In genomic region chr15:40873625-40874561, GRCh38 we compare ENCODE assay signal across 8 cellular contexts. TPM values are rescaled to one million over a fixed set of nuclear protein-coding genes. Genes with fewer than 3 reads are reported as not detected.
DNase-seq lines count a peak whose midpoint lies in the region; ATAC-seq and TF ChIP-seq lines count a peak whose summit lies in the region.

TSS of gene RHOV (minus strand) at chr15:40874234. CDS start at chr15:40874139, 95 bp downstream.

- no peaks in the 10 kb centered on the region for H3K9me3 Mint-ChIP-seq in activated naive CD8-positive, alpha-beta T cell (ENCODE audit: low read depth)

- peaks cover 2% of the 10 kb centered on the region for H3K27me3 Mint-ChIP-seq in activated naive CD8-positive, alpha-beta T cell

- H3K4me1 ChIP-seq in KMS-11 (ENCODE audit: low read depth, poor library complexity, severe bottlenecking) (peaks cover 30% of the 10 kb centered on the region), RWPE2 (ENCODE audit: insufficient read depth, poor library complexity, severe bottlenecking) (peaks cover 39% of the 10 kb centered on the region), right atrium auricular region (peaks cover 0 to 9% of the 10 kb centered on the region in 2 donors), sigmoid colon (peaks cover 0 to 15% (median 12%) of the 10 kb centered on the region in 4 donors)

- H3K4me1 Mint-ChIP-seq in activated naive CD8-positive, alpha-beta T cell (ENCODE audit: low read depth) = peaks cover 14% of the 10 kb centered on the region

- no peak within 1 kb of the TSS for H3K27ac Mint-ChIP-seq in activated naive CD8-positive, alpha-beta T cell

- H3K27me3 ChIP-seq in KMS-11 (ENCODE audit: insufficient read depth, low read depth) = no peaks in the 10 kb centered on the region
- no peaks in the 10 kb centered on the region for H3K27me3 ChIP-seq in RWPE2 (ENCODE audit: insufficient read depth, poor library complexity, severe bottlenecking)
- no peaks in the 10 kb centered on the region for H3K27me3 ChIP-seq in right atrium auricular region
- H3K27me3 ChIP-seq in sigmoid colon = peaks cover 0 to 28% (median 22%) of the 10 kb centered on the region in 3 donors

- H3K9me3 ChIP-seq in RWPE2 (ENCODE audit: severe bottlenecking) (no peaks in the 10 kb centered on the region), right atrium auricular region (no peaks in the 10 kb centered on the region), sigmoid colon (no peaks in the 10 kb centered on the region)

- peak within 1 kb of the TSS; percentile 98 for H2AFZ ChIP-seq in KMS-11 (ENCODE audit: low read depth)

- ATAC-seq in GM21367 (IDR thresholded peaks at IDR 0.05; ENCODE audit: unreplicated experiment) = peak; percentile 46
- ATAC-seq in RWPE2 (ENCODE audit: low read depth) = peak; percentile 65
- no peak for ATAC-seq in HG02623 (IDR thresholded peaks at IDR 0.05; ENCODE audit: unreplicated experiment)

- H3K9ac ChIP-seq in KMS-11 = peak within 1 kb of the TSS; percentile 61; the same call in 1 of the 2 replicates

- peak within 1 kb of the TSS; percentile 92 for H3K4me2 ChIP-seq in KMS-11

- peak; percentile 92 for DNase-seq in D341Med (ENCODE audit: low spot score)
- peak; percentile 93 for DNase-seq in RWPE2 (ENCODE audit: low spot score)
- DNase-seq in right atrium auricular region (ENCODE audit: low spot score) = no peak
- DNase-seq in sigmoid colon = peak; percentile 72

- H4K20me1 ChIP-seq in KMS-11 (ENCODE audit: insufficient read depth) = no peaks in the 10 kb centered on the region

- intact Hi-C loops in sigmoid colon (cut with DNase I) = no loop called here

- H3K4me3 ChIP-seq in KMS-11 (IDR thresholded peaks at IDR 0.05; ENCODE audit: insufficient read depth, low read depth, low read length) (no peak within 1 kb of the TSS), RWPE2 (ENCODE audit: severe bottlenecking) (peak within 1 kb of the TSS; percentile 42), right atrium auricular region (peak within 1 kb of the TSS; percentile 38 to 64), sigmoid colon (peak within 1 kb of the TSS in 3 of 4 donors; percentile 41 to 56 (median 53))

- no peaks in the 10 kb centered on the region for H3K79me2 ChIP-seq in KMS-11 (ENCODE audit: insufficient read depth, low read depth)

- H3K27ac ChIP-seq in KMS-11 = no peak within 1 kb of the TSS
- no peak within 1 kb of the TSS for H3K27ac ChIP-seq in RWPE2 (ENCODE audit: poor library complexity, severe bottlenecking)
- H3K27ac ChIP-seq in right atrium auricular region = no peak within 1 kb of the TSS
- no peak within 1 kb of the TSS for H3K27ac ChIP-seq in sigmoid colon

- WGBS in sigmoid colon, 2 donors = 1% methylated on average over 78 of the region's 78 CpGs

- TF ChIP-seq POLR2A in sigmoid colon (IDR thresholded peaks at IDR 0.05) = no peak

- no peaks in the 10 kb centered on the region for H3K36me3 Mint-ChIP-seq in activated naive CD8-positive, alpha-beta T cell

- no peak for TF ChIP-seq EP300 in sigmoid colon (IDR thresholded peaks at IDR 0.05)

- H3K4me3 Mint-ChIP-seq in activated naive CD8-positive, alpha-beta T cell = peak within 1 kb of the TSS; percentile 83

- H3K36me3 ChIP-seq in KMS-11 (ENCODE audit: insufficient read depth) (no peaks in the 10 kb centered on the region), RWPE2 (ENCODE audit: low read depth) (no peaks in the 10 kb centered on the region), right atrium auricular region (no peaks in the 10 kb centered on the region), sigmoid colon (no peaks in the 10 kb centered on the region)

- TF ChIP-seq CTCF in KMS-11 (conservative IDR thresholded peaks at IDR 0.05; ENCODE audit: low read depth, low read length) = peak; percentile 37
- peak; percentile 84 for TF ChIP-seq CTCF in RWPE2 (IDR thresholded peaks at IDR 0.05; ENCODE audit: poor library complexity, severe bottlenecking)
- peak in 1 of 2 donors; percentile 35 for TF ChIP-seq CTCF in right atrium auricular region (IDR thresholded peaks at IDR 0.05)
- TF ChIP-seq CTCF in sigmoid colon (IDR thresholded peaks at IDR 0.05) = peak in 1 of 4 experiments; percentile 9

RNA-seq across cellular contexts. Expression of gene RHOV, which starts in this region (rescaled TPM):
- total RNA-seq in right atrium auricular region = not detected
- not detected for total RNA-seq in sigmoid colon
- 1 to 10 TPM; 4.8 to 8.1 (median 5.2) TPM for polyA plus RNA-seq in sigmoid colon
